In the genomic region with DNA sequence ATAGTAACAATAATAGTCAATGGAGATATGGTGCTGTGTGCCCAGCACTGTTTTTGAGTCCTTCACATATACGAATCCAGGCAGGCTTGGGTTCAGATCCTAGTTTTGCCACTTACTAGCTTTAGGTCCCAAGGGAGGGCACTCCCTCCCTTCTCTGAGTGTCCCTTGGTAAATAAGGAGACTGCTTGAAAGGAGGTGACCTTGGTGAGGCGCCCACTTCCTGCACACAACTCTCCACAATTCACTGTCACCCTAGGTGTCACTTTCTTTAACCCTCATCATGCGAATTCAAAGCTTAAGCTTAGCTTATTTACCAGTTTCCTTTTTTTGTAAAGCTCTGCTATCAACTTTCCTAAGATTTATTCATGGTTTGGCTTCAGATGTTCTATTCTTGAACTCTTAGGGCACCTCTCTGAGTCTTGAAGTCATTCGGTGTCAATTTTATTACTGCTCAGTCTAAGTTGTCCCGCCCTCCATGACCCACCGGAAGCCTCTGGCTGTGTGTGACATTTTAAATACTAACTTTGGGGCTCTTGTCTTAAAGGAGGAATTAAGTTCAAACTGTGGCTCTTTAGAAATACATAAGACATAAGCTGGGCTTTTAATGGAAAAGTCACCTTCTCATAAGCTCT, we compare ENCODE assay signal across 27 cellular contexts.
DNase-seq lines count a peak whose midpoint lies in the region; ATAC-seq, FAIRE-seq and TF ChIP-seq lines count a peak whose summit lies in the region.
"Had no signal": no experiment of that assay in that cellular context is flagged by ENCODE, and none has a peak within 500 bp of the region (broad histone marks: within the 10 kb centered on the region; RNA-seq: fewer than 3 reads in every experiment).

No MANE protein-coding gene starts in this region.

- no peak for FAIRE-seq in kidney (lab: Jason Lieb, UNC)

- H3K4me3 ChIP-seq in lower lobe of right lung = no peak overlapping the region
- H3K4me3 ChIP-seq in kidney (ENCODE audit: low read length in 2 of 2) = no peak overlapping the region
- H3K4me3 ChIP-seq: ascending aorta, gastrocnemius medialis, lung, SJCRH30, thoracic aorta had no signal

- TF ChIP-seq CTCF in lower lobe of right lung (IDR thresholded peaks at IDR 0.05) (no peak), kidney (IDR thresholded peaks at IDR 0.05; ENCODE audit: borderline replicate concordance, extremely low read depth, insufficient read depth) (no peak)

- no peak overlapping the region for H3K9ac ChIP-seq in kidney (ENCODE audit: low read length in 2 of 2)

- peak overlapping the region in 1 of 2 donors; percentile 67 for H3K27ac Mint-ChIP-seq in effector memory CD8-positive, alpha-beta T cell
- no peak overlapping the region for H3K27ac Mint-ChIP-seq in stimulated activated effector memory CD8-positive, alpha-beta T cell treated with anti-CD3 and anti-CD28 coated beads, Interleukin-12 subunit alpha, Interleukin-12 subunit beta, amount 100 ng/mL, for 72 hours
- no peak overlapping the region for H3K27ac Mint-ChIP-seq in stimulated activated memory B cell treated with anti-CD40 and anti-IgM and Interleukin-4, amounts not matched to agents 10 μg/mL and 1 μg/mL and 100 μg/mL, for 72 hours
- H3K27ac Mint-ChIP-seq in T-helper 17 cell = no peak overlapping the region
- H3K27ac Mint-ChIP-seq: activated CD4-positive, alpha-beta T cell treated with anti-CD3 and anti-CD28 coated beads, Interleukin-2, amount 10 ng/mL, durations not matched to agents 7 days and 5 days; activated naive CD8-positive, alpha-beta T cell; activated T-helper 17 cell treated with anti-CD3 and anti-CD28 coated beads, Interleukin-2, amount 50 U/mL, for 72 hours; CD14-positive monocyte had no signal

- intact Hi-C loops in lower lobe of right lung (cut with DNase I) = no loop called here
- intact Hi-C loops in kidney (cut with DNase I) = no loop called here

- no peaks in the 10 kb centered on the region for H3K36me3 ChIP-seq in lower lobe of right lung
- H3K36me3 ChIP-seq in kidney (ENCODE audit: control insufficient read depth in 1 of 2, insufficient read depth in 2 of 2, low read length in 2 of 2) = no peaks in the 10 kb centered on the region
- H3K36me3 ChIP-seq: ascending aorta, gastrocnemius medialis, SJCRH30, thoracic aorta had no signal

- H3K4me3 Mint-ChIP-seq in effector memory CD8-positive, alpha-beta T cell = peak overlapping the region in 1 of 2 donors; percentile 54
- no peak overlapping the region for H3K4me3 Mint-ChIP-seq in stimulated activated effector memory CD8-positive, alpha-beta T cell treated with anti-CD3 and anti-CD28 coated beads, Interleukin-12 subunit alpha, Interleukin-12 subunit beta, amount 100 ng/mL, for 72 hours
- H3K4me3 Mint-ChIP-seq in stimulated activated memory B cell treated with anti-CD40 and anti-IgM and Interleukin-4, amounts not matched to agents 10 μg/mL and 1 μg/mL and 100 μg/mL, for 72 hours = no peak overlapping the region
- H3K4me3 Mint-ChIP-seq in T-helper 17 cell = no peak overlapping the region
- H3K4me3 Mint-ChIP-seq: activated CD4-positive, alpha-beta T cell treated with anti-CD3 and anti-CD28 coated beads, Interleukin-2, amount 10 ng/mL, durations not matched to agents 7 days and 5 days; activated naive CD8-positive, alpha-beta T cell; activated T-helper 17 cell treated with anti-CD3 and anti-CD28 coated beads, Interleukin-2, amount 50 U/mL, for 72 hours; CD14-positive monocyte had no signal

- peaks cover 15% of the 10 kb centered on the region in 2 donors for H3K4me1 Mint-ChIP-seq in effector memory CD8-positive, alpha-beta T cell (ENCODE audit: low read depth in 2 of 2)
- H3K4me1 Mint-ChIP-seq in stimulated activated effector memory CD8-positive, alpha-beta T cell treated with anti-CD3 and anti-CD28 coated beads, Interleukin-12 subunit alpha, Interleukin-12 subunit beta, amount 100 ng/mL, for 72 hours = peaks cover 9% of the 10 kb centered on the region
- H3K4me1 Mint-ChIP-seq in stimulated activated memory B cell treated with anti-CD40 and anti-IgM and Interleukin-4, amounts not matched to agents 10 μg/mL and 1 μg/mL and 100 μg/mL, for 72 hours = no peaks in the 10 kb centered on the region
- H3K4me1 Mint-ChIP-seq in T-helper 17 cell = no peaks in the 10 kb centered on the region
- H3K4me1 Mint-ChIP-seq: activated T-helper 17 cell treated with anti-CD3 and anti-CD28 coated beads, Interleukin-2, amount 50 U/mL, for 72 hours; CD14-positive monocyte had no signal

- H3K27ac ChIP-seq in lower lobe of right lung (peak overlapping the region; percentile 9), kidney (ENCODE audit: low read depth in 2 of 2, low read length in 2 of 2) (no peak overlapping the region)
- H3K27ac ChIP-seq: ascending aorta, gastrocnemius medialis, HL-60, SJCRH30, thoracic aorta had no signal

- H3K4me1 ChIP-seq in lower lobe of right lung (peaks cover 8% of the 10 kb centered on the region), kidney (ENCODE audit: control insufficient read depth in 1 of 2, insufficient read depth in 1 of 2, low read depth in 1 of 2, low read length in 2 of 2) (no peaks in the 10 kb centered on the region)
- H3K4me1 ChIP-seq: ascending aorta, gastrocnemius medialis, SJCRH30 had no signal

- H3K27me3 ChIP-seq in lower lobe of right lung (ENCODE audit: low read depth) = no peaks in the 10 kb centered on the region
- H3K27me3 ChIP-seq: ascending aorta, gastrocnemius medialis had no signal

- H3K36me3 Mint-ChIP-seq in effector memory CD8-positive, alpha-beta T cell (ENCODE audit: insufficient read depth) = no peaks in the 10 kb centered on the region
- no peaks in the 10 kb centered on the region for H3K36me3 Mint-ChIP-seq in stimulated activated effector memory CD8-positive, alpha-beta T cell treated with anti-CD3 and anti-CD28 coated beads, Interleukin-12 subunit alpha, Interleukin-12 subunit beta, amount 100 ng/mL, for 72 hours
- no peaks in the 10 kb centered on the region for H3K36me3 Mint-ChIP-seq in stimulated activated memory B cell treated with anti-CD40 and anti-IgM and Interleukin-4, amounts not matched to agents 10 μg/mL and 1 μg/mL and 100 μg/mL, for 72 hours
- no peaks in the 10 kb centered on the region for H3K36me3 Mint-ChIP-seq in T-helper 17 cell (ENCODE audit: low read depth)
- H3K36me3 Mint-ChIP-seq: CD14-positive monocyte had no signal

- H3K27me3 Mint-ChIP-seq in effector memory CD8-positive, alpha-beta T cell = peaks cover 11 to 24% of the 10 kb centered on the region in 2 donors
- H3K27me3 Mint-ChIP-seq in stimulated activated memory B cell treated with anti-CD40 and anti-IgM and Interleukin-4, amounts not matched to agents 10 μg/mL and 1 μg/mL and 100 μg/mL, for 72 hours = peaks cover 31% of the 10 kb centered on the region
- peaks cover 26% of the 10 kb centered on the region for H3K27me3 Mint-ChIP-seq in T-helper 17 cell
- H3K27me3 Mint-ChIP-seq: activated CD4-positive, alpha-beta T cell treated with anti-CD3 and anti-CD28 coated beads, Interleukin-2, amount 10 ng/mL, durations not matched to agents 7 days and 5 days had no signal

- peak; percentile 7 for DNase-seq in NK-92 treated with Interleukin-12 subunit alpha and Interleukin-12 subunit beta, amount 100 ng/mL, for 24 hours (lab: John Stamatoyannopoulos, UW)
- DNase-seq in NK-92 (lab: John Stamatoyannopoulos, UW; ENCODE audit: unreplicated experiment) = no peak
- DNase-seq in effector memory CD8-positive, alpha-beta T cell = no peak
- DNase-seq in lower lobe of right lung = no peak
- no peak for DNase-seq in stimulated activated effector memory CD8-positive, alpha-beta T cell treated with anti-CD3 and anti-CD28 coated beads, Interleukin-12 subunit alpha, Interleukin-12 subunit beta, amount 100 ng/mL, for 72 hours (ENCODE audit: low spot score in 2 of 2)
- DNase-seq in kidney = no peak
- DNase-seq in T-helper 17 cell = no peak
- DNase-seq: 8988T; activated CD4-positive, alpha-beta T cell treated with anti-CD3 and anti-CD28 coated beads, Interleukin-2, amount 10 ng/mL, durations not matched to agents 7 days and 5 days; Calu3; DND-41; gastrocnemius medialis; IMR-90; NCI-H1092 treated with DMSO at 0.1 percent for 48 hours; NCI-H1930; NCI-H748 treated with DMSO at 0.1 percent for 48 hours; nucleus accumbens; SJCRH30; stimulated activated naive CD8-positive, alpha-beta T cell treated with anti-CD3 and anti-CD28 coated beads, Interleukin-15, Interleukin-2, amounts not matched to agents 100 U/mL and 50 U/mL, for 24 hours had no signal

- peak; percentile 64 for ATAC-seq in effector memory CD8-positive, alpha-beta T cell (replicated peaks)
- ATAC-seq in lower lobe of right lung (peak in 1 of 2 donors; percentile 22), T-helper 17 cell (no peak)
- peak; percentile 70 for ATAC-seq in stimulated activated effector memory CD8-positive, alpha-beta T cell treated with anti-CD3 and anti-CD28 coated beads, Interleukin-12 subunit alpha, Interleukin-12 subunit beta, amount 100 ng/mL, for 72 hours
- ATAC-seq in stimulated activated memory B cell treated with anti-CD40 and anti-IgM and Interleukin-4, amounts not matched to agents 10 μg/mL and 1 μg/mL and 100 μg/mL, for 72 hours = no peak
- ATAC-seq: activated T-helper 17 cell treated with anti-CD3 and anti-CD28 coated beads, Interleukin-2, amount 50 U/mL, for 72 hours; gastrocnemius medialis; stimulated activated naive CD8-positive, alpha-beta T cell treated with anti-CD3 and anti-CD28 coated beads, Interleukin-15, Interleukin-2, amounts not matched to agents 100 U/mL and 50 U/mL, for 24 hours had no signal

- no peaks in the 10 kb centered on the region for H3K9me3 ChIP-seq in lower lobe of right lung
- H3K9me3 ChIP-seq in kidney (ENCODE audit: control insufficient read depth in 1 of 2, low read length in 2 of 2) = no peaks in the 10 kb centered on the region
- no peaks in the 10 kb centered on the region for H3K9me3 ChIP-seq in T-helper 17 cell (ENCODE audit: control insufficient read depth, low read length, poor library complexity, severe bottlenecking)
- H3K9me3 ChIP-seq: ascending aorta, gastrocnemius medialis, thoracic aorta had no signal

- H3K9me3 Mint-ChIP-seq in effector memory CD8-positive, alpha-beta T cell = no peaks in the 10 kb centered on the region
- no peaks in the 10 kb centered on the region for H3K9me3 Mint-ChIP-seq in stimulated activated effector memory CD8-positive, alpha-beta T cell treated with anti-CD3 and anti-CD28 coated beads, Interleukin-12 subunit alpha, Interleukin-12 subunit beta, amount 100 ng/mL, for 72 hours
- H3K9me3 Mint-ChIP-seq in stimulated activated memory B cell treated with anti-CD40 and anti-IgM and Interleukin-4, amounts not matched to agents 10 μg/mL and 1 μg/mL and 100 μg/mL, for 72 hours = peaks cover 4% of the 10 kb centered on the region
- H3K9me3 Mint-ChIP-seq: activated CD4-positive, alpha-beta T cell treated with anti-CD3 and anti-CD28 coated beads, Interleukin-2, amount 10 ng/mL, durations not matched to agents 7 days and 5 days; activated T-helper 17 cell treated with anti-CD3 and anti-CD28 coated beads, Interleukin-2, amount 50 U/mL, for 72 hours had no signal

Comparison
In these comparisons a context has a peak if more than half of its experiments do, and no peak if none do; other contexts are left out.
1. ATAC-seq: peak in effector memory CD8-positive, alpha-beta T cell (single experiment) and stimulated activated effector memory CD8-positive, alpha-beta T cell treated with anti-CD3 and anti-CD28 coated beads, Interleukin-12 subunit alpha, Interleukin-12 subunit beta, amount 100 ng/mL, for 72 hours (single experiment); none in stimulated activated memory B cell treated with anti-CD40 and anti-IgM and Interleukin-4, amounts not matched to agents 10 μg/mL and 1 μg/mL and 100 μg/mL, for 72 hours (single experiment) and T-helper 17 cell (single experiment).